2 cellular contexts compared by ENCODE assay signal in genomic region chr6:5192135-5192794, GRCh38.
TF ChIP-seq lines count a peak whose summit lies in the region.

No MANE protein-coding gene starts in this region.

TF ChIP-seq in GM23338, 12 proteins besides CTCF, POLR2A, EP300 and RAD21 (continued from another document):
- TF ChIP-seq, protein P1, sequence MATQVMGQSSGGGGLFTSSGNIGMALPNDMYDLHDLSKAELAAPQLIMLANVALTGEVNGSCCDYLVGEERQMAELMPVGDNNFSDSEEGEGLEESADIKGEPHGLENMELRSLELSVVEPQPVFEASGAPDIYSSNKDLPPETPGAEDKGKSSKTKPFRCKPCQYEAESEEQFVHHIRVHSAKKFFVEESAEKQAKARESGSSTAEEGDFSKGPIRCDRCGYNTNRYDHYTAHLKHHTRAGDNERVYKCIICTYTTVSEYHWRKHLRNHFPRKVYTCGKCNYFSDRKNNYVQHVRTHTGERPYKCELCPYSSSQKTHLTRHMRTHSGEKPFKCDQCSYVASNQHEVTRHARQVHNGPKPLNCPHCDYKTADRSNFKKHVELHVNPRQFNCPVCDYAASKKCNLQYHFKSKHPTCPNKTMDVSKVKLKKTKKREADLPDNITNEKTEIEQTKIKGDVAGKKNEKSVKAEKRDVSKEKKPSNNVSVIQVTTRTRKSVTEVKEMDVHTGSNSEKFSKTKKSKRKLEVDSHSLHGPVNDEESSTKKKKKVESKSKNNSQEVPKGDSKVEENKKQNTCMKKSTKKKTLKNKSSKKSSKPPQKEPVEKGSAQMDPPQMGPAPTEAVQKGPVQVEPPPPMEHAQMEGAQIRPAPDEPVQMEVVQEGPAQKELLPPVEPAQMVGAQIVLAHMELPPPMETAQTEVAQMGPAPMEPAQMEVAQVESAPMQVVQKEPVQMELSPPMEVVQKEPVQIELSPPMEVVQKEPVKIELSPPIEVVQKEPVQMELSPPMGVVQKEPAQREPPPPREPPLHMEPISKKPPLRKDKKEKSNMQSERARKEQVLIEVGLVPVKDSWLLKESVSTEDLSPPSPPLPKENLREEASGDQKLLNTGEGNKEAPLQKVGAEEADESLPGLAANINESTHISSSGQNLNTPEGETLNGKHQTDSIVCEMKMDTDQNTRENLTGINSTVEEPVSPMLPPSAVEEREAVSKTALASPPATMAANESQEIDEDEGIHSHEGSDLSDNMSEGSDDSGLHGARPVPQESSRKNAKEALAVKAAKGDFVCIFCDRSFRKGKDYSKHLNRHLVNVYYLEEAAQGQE (IDR thresholded peaks at IDR 0.05; ENCODE audit: unreplicated experiment) = no peak
- no peak for TF ChIP-seq NANOG (IDR thresholded peaks at IDR 0.05; ENCODE audit: borderline replicate concordance)
- no peak for TF ChIP-seq ETS1 (IDR thresholded peaks at IDR 0.05)
- TF ChIP-seq ZNF114 (CRISPR knock-in tag; IDR thresholded peaks at IDR 0.05) = no peak
- no peak for TF ChIP-seq ZNF331 (CRISPR knock-in tag; IDR thresholded peaks at IDR 0.05; ENCODE audit: low read depth)
- no peak for TF ChIP-seq STAT1 (IDR thresholded peaks at IDR 0.05; ENCODE audit: unreplicated experiment)
- TF ChIP-seq EZH2phosphoT487 (IDR thresholded peaks at IDR 0.05; ENCODE audit: unreplicated experiment) = no peak
- TF ChIP-seq ZNF462 (CRISPR knock-in tag; IDR thresholded peaks at IDR 0.05) = no peak
- TF ChIP-seq JUNB (IDR thresholded peaks at IDR 0.05; ENCODE audit: unreplicated experiment) = no peak
- no peak for TF ChIP-seq EZH2 (IDR thresholded peaks at IDR 0.05; ENCODE audit: low read depth, unreplicated experiment)
- no peak for TF ChIP-seq POLR2AphosphoS5 (IDR thresholded peaks at IDR 0.05; ENCODE audit: low read depth)
TF ChIP-seq in GM23338: peak in this region for 0.

TF ChIP-seq in IMR-90, 13 proteins besides CTCF, POLR2A, EP300 and RAD21 (continued from another document):
- TF ChIP-seq ELK1 (IDR thresholded peaks at IDR 0.05; ENCODE audit: borderline replicate concordance, low read depth, low read length) = no peak
- TF ChIP-seq MAZ (IDR thresholded peaks at IDR 0.05; ENCODE audit: borderline replicate concordance, low read depth, low read length) = no peak
- no peak for TF ChIP-seq NFE2L2 (IDR thresholded peaks at IDR 0.05; ENCODE audit: low read depth, low read length)
- no peak for TF ChIP-seq RCOR1 (IDR thresholded peaks at IDR 0.05; ENCODE audit: insufficient replicate concordance, low read length)
- no peak for TF ChIP-seq RFX5 (IDR thresholded peaks at IDR 0.05; ENCODE audit: low read depth, low read length)
- no peak for TF ChIP-seq SMC3 (IDR thresholded peaks at IDR 0.05; ENCODE audit: low read depth, low read length)
- TF ChIP-seq FOS (IDR thresholded peaks at IDR 0.05; ENCODE audit: low read depth, low read length) = no peak
- no peak for TF ChIP-seq CHD1 (IDR thresholded peaks at IDR 0.05; ENCODE audit: low read depth, low read length)
- TF ChIP-seq, protein P2, sequence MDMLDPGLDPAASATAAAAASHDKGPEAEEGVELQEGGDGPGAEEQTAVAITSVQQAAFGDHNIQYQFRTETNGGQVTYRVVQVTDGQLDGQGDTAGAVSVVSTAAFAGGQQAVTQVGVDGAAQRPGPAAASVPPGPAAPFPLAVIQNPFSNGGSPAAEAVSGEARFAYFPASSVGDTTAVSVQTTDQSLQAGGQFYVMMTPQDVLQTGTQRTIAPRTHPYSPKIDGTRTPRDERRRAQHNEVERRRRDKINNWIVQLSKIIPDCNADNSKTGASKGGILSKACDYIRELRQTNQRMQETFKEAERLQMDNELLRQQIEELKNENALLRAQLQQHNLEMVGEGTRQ (IDR thresholded peaks at IDR 0.05; ENCODE audit: low read depth, low read length) = no peak
- no peak for TF ChIP-seq BHLHE40 (IDR thresholded peaks at IDR 0.05; ENCODE audit: low read depth, low read length)
- no peak for TF ChIP-seq MXI1 (IDR thresholded peaks at IDR 0.05; ENCODE audit: borderline replicate concordance, low read depth, low read length)
- no peak for TF ChIP-seq MAFK (IDR thresholded peaks at IDR 0.05; ENCODE audit: low read depth, low read length)
